In genomic region chr19:48991823-48992570, GRCh38 we compare ENCODE assay signal across 9 cellular contexts. TPM values are rescaled to one million over a fixed set of nuclear protein-coding genes. Genes with fewer than 3 reads are reported as not detected.
DNase-seq lines count a peak whose midpoint lies in the region; TF ChIP-seq lines count a peak whose summit lies in the region.
"Had no signal": no experiment of that assay in that cellular context is flagged by ENCODE, and none has a peak within 500 bp of the region (broad histone marks: within the 10 kb centered on the region; RNA-seq: fewer than 3 reads in every experiment).

No MANE protein-coding gene starts in this region.

- H3K4me3 ChIP-seq in breast epithelium (peak overlapping the region; percentile 80 to 88 (median 85)), spleen (peak overlapping the region; percentile 60 to 90 (median 80))

- TF ChIP-seq POLR2A in breast epithelium (IDR thresholded peaks at IDR 0.05): no peak
- no peak for TF ChIP-seq POLR2A in spleen (IDR thresholded peaks at IDR 0.05)

- no peaks in the 10 kb centered on the region for H3K27me3 ChIP-seq in breast epithelium
- no peaks in the 10 kb centered on the region for H3K27me3 ChIP-seq in spleen (replicated peaks in 1 of 7)

- H3K4me1 ChIP-seq in breast epithelium (peaks cover 10 to 19% of the 10 kb centered on the region in 2 donors), spleen (peaks cover 14 to 58% (median 37%) of the 10 kb centered on the region in 6 donors)

- H3K9me3 ChIP-seq in breast epithelium (no peaks in the 10 kb centered on the region), spleen (no peaks in the 10 kb centered on the region)

- DNase-seq in DMS 273 (lab: John Stamatoyannopoulos, UW; ENCODE audit: unreplicated experiment) (peak; percentile 77), DMS 273 treated with DMSO at 0.1 percent for 48 hours (lab: John Stamatoyannopoulos, UW) (no peak), NCI-H460 (ENCODE audit: extremely low read depth, low read depth) (peak; percentile 51), breast epithelium (ENCODE audit: low spot score in 2 of 2) (peak in 1 of 2 donors; percentile 40), islet precursor cell (peak; percentile 88), spleen (peak; percentile 81), NCI-H345 treated with DMSO at 0.1 percent for 48 hours (lab: John Stamatoyannopoulos, UW; ENCODE audit: unreplicated experiment) (no peak)
- DNase-seq in stimulated activated CD8-positive, alpha-beta memory T cell treated with anti-CD3 and anti-CD28 coated beads, Interleukin-4, amount 100 ng/mL, for 48 hours: no peak

- intact Hi-C loops in breast epithelium (cut with DNase I; ENCODE audit: low total_unique reads): no loop called here
- intact Hi-C loops in spleen (cut with DNase I; ENCODE audit: low total_unique reads): no loop called here

- peak overlapping the region; percentile 89 to 93 for H3K27ac ChIP-seq in breast epithelium
- H3K27ac ChIP-seq in spleen: peak overlapping the region in 7 of 8 donors; percentile 91 to 98 (median 95)

- H3K36me3 ChIP-seq in breast epithelium (no peaks in the 10 kb centered on the region), spleen (peaks cover 0 to 43% (median 7%) of the 10 kb centered on the region in 6 donors)

- 49 to 60% (median 55%) methylated on average over 9 to 10 of the region's 10 CpGs for WGBS in spleen, 5 donors

- TF ChIP-seq CTCF in breast epithelium (IDR thresholded peaks at IDR 0.05) (no peak), spleen (IDR thresholded peaks at IDR 0.05 in 8 of 11, conservative IDR thresholded peaks at IDR 0.05 in 3 of 11) (no peak)

RNA-seq across cellular contexts. Expression of gene GYS1, which starts 1.1 kb away (rescaled TPM):
- 17.5 and 19.8 TPM in 2 replicates for total RNA-seq in NCI-H460 (2014; rRNA removed; shearing (Covaris generic))
- polyA plus RNA-seq in NCI-H460 (2014; cell fraction: nucleus; rRNA removed): 24.3 and 38.6 TPM in 2 replicates
- total RNA-seq in breast epithelium: 10 to 100 TPM; 24.0 to 26.4 (median 24.6) TPM
- total RNA-seq in spleen: 10 to 100 TPM; 23.3 to 47.1 (median 32.1) TPM
- polyA plus RNA-seq in spleen: 10 to 100 TPM; 11.9 to 20.0 (median 15.1) TPM

RNA-seq across cellular contexts. Expression of gene RUVBL2, which starts 1.7 kb away (rescaled TPM):
- 165 and 179 TPM in 2 replicates for total RNA-seq in NCI-H460 (2014; rRNA removed; shearing (Covaris generic))
- 288 and 321 TPM in 2 replicates for polyA plus RNA-seq in NCI-H460 (2014; cell fraction: nucleus; rRNA removed)
- 100 to 1,000 TPM in 1 of 3 donors, 10 to 100 TPM in 2; 74.1 to 104 (median 84.0) TPM for total RNA-seq in breast epithelium
- total RNA-seq in spleen: 10 to 100 TPM; 32.0 to 46.9 (median 38.4) TPM
- polyA plus RNA-seq in spleen: 10 to 100 TPM; 46.7 to 58.4 (median 53.5) TPM

RNA-seq across cellular contexts. Expression of gene LHB, which starts 24.9 kb away (rescaled TPM):
- not detected in 2 replicates for total RNA-seq in NCI-H460 (2014; rRNA removed; shearing (Covaris generic))
- polyA plus RNA-seq in NCI-H460 (2014; cell fraction: nucleus; rRNA removed): not detected in 2 replicates
- not detected for total RNA-seq in breast epithelium
- total RNA-seq in spleen: under 1 TPM in 1 of 7 donors, not detected in 6; 0.79 TPM
- 1 to 10 TPM in 2 of 3 donors, under 1 TPM in 1; 0.50 to 1.5 (median 1.5) TPM for polyA plus RNA-seq in spleen
- total RNA-seq: frontal cortex had no signal

RNA-seq across cellular contexts. Expression of gene FTL, which starts 26.9 kb away (rescaled TPM):
- 10,502 and 11,625 TPM in 2 replicates for total RNA-seq in NCI-H460 (2014; rRNA removed; shearing (Covaris generic))
- polyA plus RNA-seq in NCI-H460 (2014; cell fraction: nucleus; rRNA removed): 7,242 and 8,542 TPM in 2 replicates
- total RNA-seq in breast epithelium (over 10,000 TPM in 1 of 3 donors, 1,000 to 10,000 TPM in 2; 3,861 to 12,429 (median 4,028) TPM), spleen (over 10,000 TPM in 2 of 7 donors, 1,000 to 10,000 TPM in 5; 4,960 to 10,995 (median 6,703) TPM)
- over 10,000 TPM in 1 of 3 donors, 1,000 to 10,000 TPM in 2; 5,646 to 14,078 (median 8,665) TPM for polyA plus RNA-seq in spleen

RNA-seq across cellular contexts. Expression of gene CGB3, which starts 32.1 kb away (rescaled TPM):
- total RNA-seq in NCI-H460 (2014; rRNA removed; shearing (Covaris generic)): not detected in 2 replicates
- polyA plus RNA-seq in NCI-H460 (2014; cell fraction: nucleus; rRNA removed): not detected in 2 replicates
- total RNA-seq in breast epithelium: not detected
- total RNA-seq in spleen: not detected
- polyA plus RNA-seq in spleen: not detected
- total RNA-seq: frontal cortex had no signal

Comparison
In these comparisons a context has a peak if more than half of its experiments do, and no peak if none do; other contexts are left out.
1. DNase-seq: peak in DMS 273 (single experiment), NCI-H460 (single experiment), islet precursor cell (single experiment) and spleen (single experiment); none in DMS 273 treated with DMSO at 0.1 percent for 48 hours (single experiment), NCI-H345 treated with DMSO at 0.1 percent for 48 hours (single experiment) and stimulated activated CD8-positive, alpha-beta memory T cell treated with anti-CD3 and anti-CD28 coated beads, Interleukin-4, amount 100 ng/mL, for 48 hours (single experiment).